ENCODE assay signal across 2 cellular contexts in genomic region chr2:101753720-101754490, GRCh38.
TF ChIP-seq lines count a peak whose summit lies in the region.

No MANE protein-coding gene starts in this region.

TF ChIP-seq in SK-N-SH, 30 proteins besides CTCF, POLR2A, EP300 and RAD21 (continued from another document):
- TF ChIP-seq USF1 (IDR thresholded peaks at IDR 0.05; ENCODE audit: borderline replicate concordance, low read depth) (no peak), FOSL2 (IDR thresholded peaks at IDR 0.05; ENCODE audit: borderline replicate concordance, low read depth) (no peak), REST (IDR thresholded peaks at IDR 0.05; ENCODE audit: low read depth, low read length) (no peak), TEAD4 (IDR thresholded peaks at IDR 0.05; ENCODE audit: borderline replicate concordance, insufficient read depth) (no peak)

TF ChIP-seq in SK-N-SH treated with all-trans-retinoic acid at 6 μM for 48 hours, 23 proteins besides CTCF, POLR2A, EP300 and RAD21:
- TF ChIP-seq TSHZ2 (CRISPR knock-in tag; IDR thresholded peaks at IDR 0.05) (no peak), GLIS3 (CRISPR knock-in tag; IDR thresholded peaks at IDR 0.05) (no peak), OSR1 (CRISPR knock-in tag; IDR thresholded peaks at IDR 0.05) (no peak), RARB (CRISPR knock-in tag; IDR thresholded peaks at IDR 0.05) (no peak), PPARA (CRISPR knock-in tag; IDR thresholded peaks at IDR 0.05; ENCODE audit: borderline replicate concordance) (no peak), CREB5 (CRISPR knock-in tag; IDR thresholded peaks at IDR 0.05; ENCODE audit: low read depth) (no peak), CSDC2 (CRISPR knock-in tag; IDR thresholded peaks at IDR 0.05) (no peak), CSRNP3 (CRISPR knock-in tag; IDR thresholded peaks at IDR 0.05) (no peak), ZNF8 (CRISPR knock-in tag; IDR thresholded peaks at IDR 0.05) (no peak), ZNF565 (CRISPR knock-in tag; conservative IDR thresholded peaks at IDR 0.05; ENCODE audit: low read depth) (no peak), ZFP3 (CRISPR knock-in tag; IDR thresholded peaks at IDR 0.05) (no peak), TCF4 (CRISPR knock-in tag; IDR thresholded peaks at IDR 0.05; ENCODE audit: borderline replicate concordance) (no peak), ISL1 (CRISPR knock-in tag; IDR thresholded peaks at IDR 0.05) (no peak), ZNF70 (CRISPR knock-in tag; IDR thresholded peaks at IDR 0.05) (no peak), POU6F1 (CRISPR knock-in tag; IDR thresholded peaks at IDR 0.05; ENCODE audit: borderline replicate concordance, low read depth) (no peak), ARNTL (CRISPR knock-in tag; IDR thresholded peaks at IDR 0.05; ENCODE audit: borderline replicate concordance, low read depth) (no peak), BACH2 (CRISPR knock-in tag; IDR thresholded peaks at IDR 0.05; ENCODE audit: borderline replicate concordance) (no peak), SNAI2 (CRISPR knock-in tag; IDR thresholded peaks at IDR 0.05) (no peak), ZFP30 (CRISPR knock-in tag; IDR thresholded peaks at IDR 0.05) (no peak), ZC3H10 (CRISPR knock-in tag; IDR thresholded peaks at IDR 0.05) (no peak)
